In genomic region chr19:3323704-3324103, GRCh38 we compare ENCODE assay signal across 20 cellular contexts.
"Had no signal": no experiment of that assay in that cellular context is flagged by ENCODE, and none has a peak within 500 bp of the region (broad histone marks: within the 10 kb centered on the region; RNA-seq: fewer than 3 reads in every experiment).

No MANE protein-coding gene starts in this region.

- H3K27ac Mint-ChIP-seq: activated CD4-positive, alpha-beta memory T cell treated with anti-CD3 and anti-CD28 coated beads, Interleukin-2, amount 10 ng/mL, durations not matched to agents 7 days and 5 days; activated CD4-positive, alpha-beta T cell treated with anti-CD3 and anti-CD28 coated beads for 36 hours; activated CD4-positive, alpha-beta T cell treated with anti-CD3 and anti-CD28 coated beads, Interleukin-2, amount 10 ng/mL, durations not matched to agents 7 days and 5 days; activated CD8-positive, alpha-beta memory T cell treated with anti-CD3 and anti-CD28 coated beads, Interleukin-2, amount 10 ng/mL, durations not matched to agents 7 days and 5 days; activated CD8-positive, alpha-beta T cell treated with anti-CD3 and anti-CD28 coated beads, Interleukin-2, amount 10 ng/mL, durations not matched to agents 7 days and 5 days; activated naive CD4-positive, alpha-beta T cell treated with anti-CD3 and anti-CD28 coated beads for 36 hours; activated naive CD4-positive, alpha-beta T cell treated with anti-CD3 and anti-CD28 coated beads, Interleukin-2, amount 50 U/mL, for 72 hours; activated naive CD8-positive, alpha-beta T cell treated with anti-CD3 and anti-CD28 coated beads for 36 hours; activated T-cell treated with anti-CD3 and anti-CD28 coated beads, Interleukin-2, amount 50 U/mL, for 24 hours; activated T-helper 17 cell treated with anti-CD3 and anti-CD28 coated beads, Interleukin-2, amount 50 U/mL, for 72 hours; T-cell; WTC11 had no signal

- H3K9me3 ChIP-seq: adrenal gland, body of pancreas, breast epithelium had no signal

- H3K27me3 Mint-ChIP-seq: activated CD8-positive, alpha-beta memory T cell treated with anti-CD3 and anti-CD28 coated beads, Interleukin-2, amount 10 ng/mL, durations not matched to agents 7 days and 5 days had no signal

- DNase-seq: amniotic stem cell had no signal

- H3K36me3 Mint-ChIP-seq: activated CD8-positive, alpha-beta memory T cell treated with anti-CD3 and anti-CD28 coated beads, Interleukin-2, amount 10 ng/mL, durations not matched to agents 7 days and 5 days; activated naive CD4-positive, alpha-beta T cell treated with anti-CD3 and anti-CD28 coated beads, Interleukin-2, amount 50 U/mL, for 72 hours; activated naive CD8-positive, alpha-beta T cell treated with anti-CD3 and anti-CD28 coated beads for 36 hours; T-cell; WTC11 had no signal

- H3K36me3 ChIP-seq: adrenal gland, brain microvascular endothelial cell, breast epithelium, WERI-Rb-1 had no signal

- FAIRE-seq: astrocyte had no signal

- H3K4me3 Mint-ChIP-seq: activated CD4-positive, alpha-beta memory T cell treated with anti-CD3 and anti-CD28 coated beads, Interleukin-2, amount 10 ng/mL, durations not matched to agents 7 days and 5 days; activated CD4-positive, alpha-beta T cell treated with anti-CD3 and anti-CD28 coated beads for 36 hours; activated CD4-positive, alpha-beta T cell treated with anti-CD3 and anti-CD28 coated beads, Interleukin-2, amount 10 ng/mL, durations not matched to agents 7 days and 5 days; activated CD8-positive, alpha-beta memory T cell treated with anti-CD3 and anti-CD28 coated beads, Interleukin-2, amount 10 ng/mL, durations not matched to agents 7 days and 5 days; activated CD8-positive, alpha-beta T cell treated with anti-CD3 and anti-CD28 coated beads, Interleukin-2, amount 10 ng/mL, durations not matched to agents 7 days and 5 days; activated naive CD4-positive, alpha-beta T cell treated with anti-CD3 and anti-CD28 coated beads for 36 hours; activated naive CD8-positive, alpha-beta T cell treated with anti-CD3 and anti-CD28 coated beads for 36 hours; activated T-cell treated with anti-CD3 and anti-CD28 coated beads, Interleukin-2, amount 50 U/mL, for 24 hours; activated T-helper 17 cell treated with anti-CD3 and anti-CD28 coated beads, Interleukin-2, amount 50 U/mL, for 72 hours; T-cell; T-helper 17 cell; WTC11 had no signal

- H3K4me1 Mint-ChIP-seq: activated CD4-positive, alpha-beta T cell treated with anti-CD3 and anti-CD28 coated beads for 36 hours; activated CD8-positive, alpha-beta memory T cell treated with anti-CD3 and anti-CD28 coated beads, Interleukin-2, amount 10 ng/mL, durations not matched to agents 7 days and 5 days; activated naive CD8-positive, alpha-beta T cell treated with anti-CD3 and anti-CD28 coated beads for 36 hours; activated T-helper 17 cell treated with anti-CD3 and anti-CD28 coated beads, Interleukin-2, amount 50 U/mL, for 72 hours; T-cell; WTC11 had no signal

- H3K9me3 Mint-ChIP-seq: activated CD4-positive, alpha-beta memory T cell treated with anti-CD3 and anti-CD28 coated beads, Interleukin-2, amount 10 ng/mL, durations not matched to agents 7 days and 5 days; activated CD4-positive, alpha-beta T cell treated with anti-CD3 and anti-CD28 coated beads, Interleukin-2, amount 10 ng/mL, durations not matched to agents 7 days and 5 days; activated naive CD4-positive, alpha-beta T cell treated with anti-CD3 and anti-CD28 coated beads for 36 hours; activated naive CD4-positive, alpha-beta T cell treated with anti-CD3 and anti-CD28 coated beads, Interleukin-2, amount 50 U/mL, for 72 hours; activated naive CD8-positive, alpha-beta T cell treated with anti-CD3 and anti-CD28 coated beads for 36 hours; activated T-cell treated with anti-CD3 and anti-CD28 coated beads, Interleukin-2, amount 50 U/mL, for 24 hours; activated T-helper 17 cell treated with anti-CD3 and anti-CD28 coated beads, Interleukin-2, amount 50 U/mL, for 72 hours; T-cell; WTC11 had no signal

- H3K4me1 ChIP-seq: adrenal gland, body of pancreas, breast epithelium had no signal

- H3K27me3 ChIP-seq: adrenal gland, brain microvascular endothelial cell had no signal

- H3K4me3 ChIP-seq: adrenal gland, body of pancreas, breast epithelium had no signal

- H3K27ac ChIP-seq: adrenal gland, body of pancreas, brain microvascular endothelial cell, breast epithelium, WERI-Rb-1 had no signal
